20 cellular contexts compared by ENCODE assay signal in the genomic region with DNA sequence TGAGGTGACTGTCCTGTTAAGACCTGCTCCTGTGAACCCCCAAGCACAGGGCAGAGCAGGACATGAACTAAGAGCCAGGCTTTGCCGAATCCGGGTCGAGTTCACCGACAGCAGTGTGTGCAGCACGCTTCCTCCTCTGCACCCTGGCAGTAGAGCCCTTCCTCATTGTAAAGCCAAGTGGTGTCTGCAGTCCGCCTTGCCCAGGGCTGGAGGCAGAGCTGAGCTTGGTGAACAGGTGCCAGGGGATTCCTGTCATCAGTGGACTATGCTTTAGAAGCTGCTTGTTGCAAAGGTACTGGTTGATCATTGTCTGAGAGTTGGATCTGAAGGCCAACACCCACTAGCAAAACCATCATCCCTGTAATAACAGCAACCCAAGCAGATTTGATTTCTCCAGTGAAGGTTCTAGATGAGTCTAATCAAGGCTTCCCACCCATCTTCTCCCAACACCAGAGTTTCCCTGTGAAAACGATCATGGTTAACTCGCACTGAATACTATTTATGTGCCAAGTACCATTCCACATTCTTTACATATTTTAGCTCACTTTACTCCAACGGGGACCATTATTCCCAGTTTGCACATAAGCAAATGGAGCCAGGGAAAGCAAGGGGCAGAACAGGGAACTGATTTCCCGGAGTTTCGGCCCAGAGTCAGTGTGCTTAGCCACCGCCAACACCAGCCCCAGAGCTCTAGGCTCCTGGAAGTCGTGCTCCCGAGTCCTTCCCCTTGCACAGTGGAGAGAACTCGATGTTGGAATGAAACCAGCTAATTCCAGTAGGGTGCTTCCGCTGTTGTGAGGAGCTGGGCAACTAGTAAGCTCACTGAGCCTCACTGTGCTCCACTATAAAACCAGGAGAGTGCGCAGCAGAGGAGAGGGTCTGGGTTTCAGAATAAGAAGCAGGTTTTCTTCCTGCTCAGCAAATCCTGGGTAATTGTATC. TPM values are rescaled to one million over a fixed set of nuclear protein-coding genes. Genes with fewer than 3 reads are reported as not detected.
DNase-seq lines count a peak whose midpoint lies in the region; ATAC-seq, FAIRE-seq and TF ChIP-seq lines count a peak whose summit lies in the region.
"Had no signal": no experiment of that assay in that cellular context is flagged by ENCODE, and none has a peak within 500 bp of the region (broad histone marks: within the 10 kb centered on the region; RNA-seq: fewer than 3 reads in every experiment).

No MANE protein-coding gene starts in this region.

- H3K27ac ChIP-seq in cardiac muscle cell: no peak overlapping the region
- H3K27ac ChIP-seq in right atrium auricular region: no peak overlapping the region
- no peak overlapping the region for H3K27ac ChIP-seq in H1 (ENCODE audit: low read depth, low read length)
- H3K27ac ChIP-seq in mesenchymal stem cell (ENCODE audit: low read length, poor library complexity, severe bottlenecking): no peak overlapping the region
- H3K27ac ChIP-seq in upper lobe of left lung: peak overlapping the region; percentile 76 to 93 (median 86)

- H3K9me3 ChIP-seq in cardiac muscle cell (ENCODE audit: low read depth) (no peaks in the 10 kb centered on the region), right atrium auricular region (no peaks in the 10 kb centered on the region), H1 (ENCODE audit: insufficient read depth in 2 of 2, low read depth in 1 of 2, low read length in 1 of 2) (no peaks in the 10 kb centered on the region), mesenchymal stem cell (ENCODE audit: control insufficient read depth, low read length) (no peaks in the 10 kb centered on the region), upper lobe of left lung (no peaks in the 10 kb centered on the region)
- H3K9me3 ChIP-seq: SJSA1 had no signal

- TF ChIP-seq RAD21 in H1 (IDR thresholded peaks at IDR 0.05 in 1 of 2, conservative IDR thresholded peaks at IDR 0.05 in 1 of 2; ENCODE audit: low read depth in 2 of 2, low read length in 2 of 2): no peak

- H3K27me3 ChIP-seq in cardiac muscle cell (peaks cover 34% of the 10 kb centered on the region), right atrium auricular region (peaks cover 3 to 6% of the 10 kb centered on the region in 2 donors), H1 (replicated peaks in 1 of 4; ENCODE audit: control insufficient read depth in 3 of 4, extremely low read depth in 1 of 4, insufficient read depth in 3 of 4, low read length in 3 of 4) (peaks cover 1 to 36% (median 34%) of the 10 kb centered on the region in 4 experiments), mesenchymal stem cell (ENCODE audit: control insufficient read depth in 1 of 2, insufficient read depth in 1 of 2, low read length in 2 of 2) (peaks cover 46 to 63% of the 10 kb centered on the region in 2 experiments), upper lobe of left lung (no peaks in the 10 kb centered on the region)
- H3K27me3 ChIP-seq: SJSA1 had no signal

- TF ChIP-seq POLR2A in H1 (IDR thresholded peaks at IDR 0.05; ENCODE audit: control extremely low read depth in 1 of 2, low read depth in 2 of 2, low read length in 2 of 2): peak in 1 of 2 experiments; percentile 30; a peak in 1 of 3 replicates
- TF ChIP-seq POLR2A in upper lobe of left lung (IDR thresholded peaks at IDR 0.05): peak in 1 of 4 donors; percentile 53

- no peak overlapping the region; the same call in 1 of the 2 replicates for H2BK15ac ChIP-seq in H1 (ENCODE audit: low read length)
- H2BK15ac ChIP-seq in mesenchymal stem cell (ENCODE audit: low read depth, poor library complexity, severe bottlenecking): no peak overlapping the region

- H3K23me2 ChIP-seq in H1 (ENCODE audit: low read depth, low read length): peaks cover 7% of the 10 kb centered on the region; the same call in 1 of the 2 replicates

- TF ChIP-seq EP300 in H1 (IDR thresholded peaks at IDR 0.05; ENCODE audit: borderline replicate concordance in 1 of 2, low read depth in 2 of 2, low read length in 2 of 2) (no peak), upper lobe of left lung (IDR thresholded peaks at IDR 0.05) (no peak)

- CTCF ChIA-PET in H1 (lab: Charles Lee; ENCODE audit: partially characterized antibody): interaction anchor here (0.9 to 6.3 kb wide), 16 partner anchors 10 to 213 kb away, joined by 3 to 35 read pairs (median 5); no protein-coding TSS in a partner anchor

- H3K79me1 ChIP-seq in H1 (ENCODE audit: low read depth, low read length) (no peaks in the 10 kb centered on the region), mesenchymal stem cell (replicated peaks; ENCODE audit: low read length, poor library complexity, severe bottlenecking) (no peaks in the 10 kb centered on the region)

- H3K4ac ChIP-seq in H1 (replicated peaks; ENCODE audit: insufficient read length, low read depth, low read length) (peak overlapping the region; percentile 29), mesenchymal stem cell (ENCODE audit: low read depth in 1 of 2, low read length in 2 of 2) (no peak overlapping the region)

- H2BK120ac ChIP-seq in H1 (replicated peaks; ENCODE audit: low read depth, low read length): no peak overlapping the region
- no peak overlapping the region for H2BK120ac ChIP-seq in mesenchymal stem cell (ENCODE audit: low read depth, low read length)

- DNase-seq in cardiac muscle cell (ENCODE audit: low read depth in 1 of 2, low spot score in 1 of 2) (peak; percentile 9 to 36), right atrium auricular region (ENCODE audit: low spot score) (no peak), H1 (ENCODE audit: low read depth in 1 of 2, low spot score in 2 of 2) (no peak), mesenchymal stem cell (no peak), upper lobe of left lung (peak in 1 of 2 donors; percentile 72), NCI-H2081 treated with DMSO at 0.1 percent for 48 hours (lab: John Stamatoyannopoulos, UW) (no peak), NCI-H446 treated with DMSO at 0.1 percent for 48 hours (lab: John Stamatoyannopoulos, UW) (no peak)
- DNase-seq: activated CD4-positive, alpha-beta memory T cell treated with anti-CD3 and anti-CD28 coated beads, Interleukin-2, amount 10 ng/mL, durations not matched to agents 7 days and 5 days; amygdala; effector CD8-positive, alpha-beta T cell; kidney glomerular epithelial cell; natural killer cell; NK-92 treated with Interleukin-12 subunit alpha and Interleukin-12 subunit beta, amount 100 ng/mL, for 24 hours had no signal

- H3K14ac ChIP-seq in H1 (ENCODE audit: insufficient read length) (no peak overlapping the region), mesenchymal stem cell (ENCODE audit: low read length in 2 of 2) (no peak overlapping the region)

- H3K9ac ChIP-seq in H1 (replicated peaks in 1 of 4; ENCODE audit: extremely low read depth in 1 of 4, low read depth in 3 of 4, low read length in 3 of 4): no peak overlapping the region
- H3K9ac ChIP-seq in mesenchymal stem cell (ENCODE audit: low read length): no peak overlapping the region

- H2BK5ac ChIP-seq in H1 (ENCODE audit: low read depth, low read length): no peak overlapping the region
- H2BK5ac ChIP-seq in mesenchymal stem cell (ENCODE audit: low read depth, low read length, poor library complexity, severe bottlenecking): no peak overlapping the region

- POLR2A ChIA-PET in H1 (lab: Charles Lee; ENCODE audit: partially characterized antibody): interaction anchor here (0.5 to 2.4 kb wide), 15 partner anchors 10 to 693 kb away, joined by 3 to 14 read pairs (median 3); a partner anchor contains a TSS

- no peak overlapping the region for H2AK5ac ChIP-seq in H1 (ENCODE audit: low read depth, low read length)
- H2AK5ac ChIP-seq in mesenchymal stem cell (ENCODE audit: low read length, severe bottlenecking): no peak overlapping the region

- H3K36me3 ChIP-seq in cardiac muscle cell: no peaks in the 10 kb centered on the region
- H3K36me3 ChIP-seq in right atrium auricular region: no peaks in the 10 kb centered on the region
- H3K36me3 ChIP-seq in H1 (ENCODE audit: control insufficient read depth in 2 of 4, insufficient read depth in 4 of 4, low read length in 3 of 4): no peaks in the 10 kb centered on the region
- no peaks in the 10 kb centered on the region for H3K36me3 ChIP-seq in mesenchymal stem cell (ENCODE audit: control insufficient read depth in 1 of 2, insufficient read depth in 2 of 2, low read depth in 1 of 2, low read length in 2 of 2)
- H3K36me3 ChIP-seq in upper lobe of left lung: no peaks in the 10 kb centered on the region
- H3K36me3 ChIP-seq: SJSA1 had no signal

- H3K4me1 ChIP-seq in cardiac muscle cell (ENCODE audit: low read depth): peaks cover 16% of the 10 kb centered on the region
- H3K4me1 ChIP-seq in right atrium auricular region: peaks cover 0 to 11% of the 10 kb centered on the region in 2 donors
- H3K4me1 ChIP-seq in H1 (replicated peaks in 1 of 4; ENCODE audit: control insufficient read depth in 3 of 4, insufficient read depth in 4 of 4, low read length in 3 of 4): peaks cover 14 to 28% (median 18%) of the 10 kb centered on the region in 4 experiments
- H3K4me1 ChIP-seq in mesenchymal stem cell (ENCODE audit: control insufficient read depth, insufficient read depth, low read depth, low read length): peaks cover 22% of the 10 kb centered on the region
- peaks cover 0 to 15% (median 2%) of the 10 kb centered on the region in 4 donors for H3K4me1 ChIP-seq in upper lobe of left lung

- H3K79me2 ChIP-seq in H1 (ENCODE audit: control insufficient read depth in 1 of 2, insufficient read depth in 2 of 2, low read length in 2 of 2): no peaks in the 10 kb centered on the region

- H3K4me2 ChIP-seq in H1 (ENCODE audit: insufficient read depth in 1 of 2, low read depth in 2 of 2, low read length in 2 of 2): peak overlapping the region; percentile 70 to 82
- peak overlapping the region; percentile 31 for H3K4me2 ChIP-seq in mesenchymal stem cell (ENCODE audit: low read length, poor library complexity, severe bottlenecking)

- peak overlapping the region; percentile 90 for H2BK12ac ChIP-seq in H1 (ENCODE audit: low read depth, low read length)
- H2BK12ac ChIP-seq in mesenchymal stem cell (ENCODE audit: low read length in 2 of 2): no peak overlapping the region

- WGBS in H1 (ENCODE audit: extremely low coverage in 1 of 2, insufficient coverage in 1 of 2, insufficient read length in 1 of 2, insufficient replicate concordance in 2 of 2, low coverage in 1 of 2, low lambda C conversion rate in 2 of 2, missing lambda C conversion rate in 1 of 2), 2 experiments: 65% methylated on average over 17 of the region's 17 CpGs; no CpG with 5 or more reads in 1 of the 2 experiments
- WGBS in mesenchymal stem cell: 61% methylated on average over 16 of the region's 17 CpGs
- 50 to 56% methylated on average over 16 to 17 of the region's 17 CpGs for WGBS in upper lobe of left lung, 2 donors

- H3K4me3 ChIP-seq in cardiac muscle cell (no peak overlapping the region), right atrium auricular region (no peak overlapping the region), H1 (ENCODE audit: extremely low read depth in 1 of 4, insufficient read depth in 2 of 4, low read depth in 3 of 4, low read length in 4 of 4) (peak overlapping the region in 3 of 4 experiments; percentile 31 to 58 (median 40); a peak in 4 of 8 replicates), mesenchymal stem cell (ENCODE audit: insufficient read depth in 1 of 2, low read depth in 1 of 2, low read length in 2 of 2) (no peak overlapping the region), upper lobe of left lung (peak overlapping the region in 3 of 4 donors; percentile 48 to 53 (median 53))
- H3K4me3 ChIP-seq: SJSA1 had no signal

- ATAC-seq in upper lobe of left lung (ENCODE audit: low FRiP score in 2 of 2) (peak; percentile 27 to 64), SK-N-SH treated with all-trans-retinoic acid at 6 μM for 48 hours (no peak)

- no peak for TF ChIP-seq CTCF in cardiac muscle cell (IDR thresholded peaks at IDR 0.05; ENCODE audit: low read depth, low read length)
- no peak for TF ChIP-seq CTCF in right atrium auricular region (IDR thresholded peaks at IDR 0.05)
- no peak for TF ChIP-seq CTCF in H1 (IDR thresholded peaks at IDR 0.05; ENCODE audit: control extremely low read depth in 1 of 3, insufficient read depth in 1 of 3, low read depth in 1 of 3, low read length in 3 of 3)
- TF ChIP-seq CTCF in upper lobe of left lung (IDR thresholded peaks at IDR 0.05): no peak

- no peak overlapping the region for H4K8ac ChIP-seq in H1 (ENCODE audit: extremely low read depth, insufficient read depth, low read length)
- H4K8ac ChIP-seq in mesenchymal stem cell (ENCODE audit: low read length): no peak overlapping the region

- H4K20me1 ChIP-seq in H1 (replicated peaks in 1 of 2; ENCODE audit: control insufficient read depth in 1 of 2, insufficient read depth in 2 of 2, low read length in 2 of 2): no peaks in the 10 kb centered on the region

- H4K91ac ChIP-seq in H1 (replicated peaks; ENCODE audit: insufficient read length, low read length) (peak overlapping the region; percentile 50), mesenchymal stem cell (ENCODE audit: low read length) (no peak overlapping the region)

- H2BK20ac ChIP-seq in H1 (ENCODE audit: low read length): no peak overlapping the region

- H4K5ac ChIP-seq in H1 (ENCODE audit: insufficient read length, low read depth, low read length): no peak overlapping the region

- no peak overlapping the region; the same call in none of the 2 replicates for H3K18ac ChIP-seq in H1 (ENCODE audit: extremely low read depth, low read length)
- H3K18ac ChIP-seq in mesenchymal stem cell (ENCODE audit: low read depth in 1 of 2, low read length in 2 of 2): no peak overlapping the region

- H2AFZ ChIP-seq in H1 (ENCODE audit: low read length) (peak overlapping the region; percentile 75; the same call in 1 of the 2 replicates), mesenchymal stem cell (ENCODE audit: low read depth, low read length) (no peak overlapping the region)

- H3K56ac ChIP-seq in H1 (replicated peaks; ENCODE audit: insufficient read length, low read depth, low read length): no peak overlapping the region

- H3K23ac ChIP-seq in H1 (ENCODE audit: insufficient read length) (no peak overlapping the region), mesenchymal stem cell (ENCODE audit: low read length in 2 of 2) (no peak overlapping the region)

- FAIRE-seq in H1 (lab: Jason Lieb, UNC): no peak
- FAIRE-seq: A204.1, frontal cortex, TTC549 had no signal

RNA-seq across cellular contexts. Expression of a gene that starts 1.4 kb away (rescaled TPM):
- 0.60 and 1.0 TPM in 2 replicates for total RNA-seq in cardiac muscle cell
- 1.7 and 1.8 TPM in 2 replicates for polyA plus RNA-seq in cardiac muscle cell
- not detected for total RNA-seq in right atrium auricular region
- total RNA-seq in H1 (2021; fragmentation: NEBNext Ultra II Directional; extraction: Animal tissue kit (Norgen Biotek cat#: 25700)): 2.9 and 3.4 TPM in 2 replicates
- polyA plus RNA-seq in H1 (2011; rRNA removed): 2.2 and 3.2 TPM in 2 replicates
- 1.7 TPM for polyA plus RNA-seq in H1 (2011; cell fraction: cytosol; rRNA removed)
- polyA plus RNA-seq in H1 (2011; cell fraction: nucleus; rRNA removed): 3.3 TPM
- polyA plus RNA-seq in H1 (2012, experiment 1 of 2): 1.4 to 2.3 TPM (median 2.0 TPM) in 4 replicates
- polyA plus RNA-seq in H1 (2012, experiment 2 of 2): 2.0 TPM
- polyA plus RNA-seq in H1 (2013, experiment 1 of 2): 3.2 TPM
- polyA plus RNA-seq in H1 (2013, experiment 2 of 2): 3.1 TPM
- polyA minus RNA-seq in H1 (2011; rRNA and poly(A)+ RNA removed): 5.9 and 7.1 TPM in 2 replicates
- 1.7 TPM for polyA minus RNA-seq in H1 (2011; cell fraction: cytosol; rRNA and poly(A)+ RNA removed)
- 2.2 TPM for polyA minus RNA-seq in H1 (2011; cell fraction: nucleus; rRNA and poly(A)+ RNA removed)
- polyA plus RNA-seq in mesenchymal stem cell (2013, experiment 1 of 2): not detected
- not detected for polyA plus RNA-seq in mesenchymal stem cell (2013, experiment 2 of 2)
- 1,000 to 10,000 TPM in 4 of 6 donors, 100 to 1,000 TPM in 2; 618 to 2,772 (median 1,642) TPM for total RNA-seq in upper lobe of left lung
- total RNA-seq: activated CD4-positive, alpha-beta memory T cell treated with anti-CD3 and anti-CD28 coated beads, Interleukin-2, amount 10 ng/mL, durations not matched to agents 7 days and 5 days; M059J; natural killer cell; SJSA1; skeletal muscle tissue had no signal

Comparison
In these comparisons a context has a peak if more than half of its experiments do, and no peak if none do; other contexts are left out.
1. DNase-seq: peak in cardiac muscle cell (2 of 2); none in right atrium auricular region (single experiment), H1 (0 of 2), mesenchymal stem cell (single experiment), NCI-H2081 treated with DMSO at 0.1 percent for 48 hours (single experiment) and NCI-H446 treated with DMSO at 0.1 percent for 48 hours (single experiment).
2. H3K27ac ChIP-seq: peak in upper lobe of left lung (4 of 4); none in cardiac muscle cell (single experiment), right atrium auricular region (0 of 2), H1 (single experiment) and mesenchymal stem cell (single experiment).
3. H3K4me3 ChIP-seq: peak in H1 (3 of 4) and upper lobe of left lung (3 of 4); none in cardiac muscle cell (single experiment), right atrium auricular region (0 of 2) and mesenchymal stem cell (0 of 2).
4. RNA of a gene that starts 1.4 kb away (total RNA-seq): 618 to 2,772 TPM in upper lobe of left lung; 2.9 to 3.4 TPM in H1, 0.60 to 1.0 TPM in cardiac muscle cell and not detected in right atrium auricular region; every median in the first group is over 100 times any median in the second.